13 cellular contexts compared by ENCODE assay signal in genomic region chr4:39151120-39151713, GRCh38. TPM values are rescaled to one million over a fixed set of nuclear protein-coding genes. Genes with fewer than 3 reads are reported as not detected.
A peak's percentile ranks its signal among the peaks of the same experiment; 100 is the strongest.
DNase-seq lines count a peak whose midpoint lies in the region; ATAC-seq and TF ChIP-seq lines count a peak whose summit lies in the region.
"Had no signal": no experiment of that assay in that cellular context is flagged by ENCODE, and none has a peak within 500 bp of the region (broad histone marks: within the 10 kb centered on the region; RNA-seq: fewer than 3 reads in every experiment).

No MANE protein-coding gene starts in this region.

- TF ChIP-seq CTCF in AG10803 (conservative IDR thresholded peaks at IDR 0.05; ENCODE audit: low read length) (no peak), HFFc6 (IDR thresholded peaks at IDR 0.05) (no peak), fibroblast of mammary gland (conservative IDR thresholded peaks at IDR 0.05; ENCODE audit: control insufficient read depth, insufficient read depth, low read depth, low read length) (no peak)

- H3K27me3 Mint-ChIP-seq in HFFc6 (ENCODE audit: insufficient read depth): no peaks in the 10 kb centered on the region; the same call in 1 of the 2 replicates

- no peak for ATAC-seq in GM18519 (IDR thresholded peaks at IDR 0.05; ENCODE audit: low FRiP score, unreplicated experiment)

- H3K27ac Mint-ChIP-seq in HFFc6: peak overlapping the region; percentile 12; the same call in 1 of the 2 replicates
- H3K27ac Mint-ChIP-seq: neural progenitor cell had no signal

- H3K4me3 ChIP-seq in AG10803 (ENCODE audit: low read length) (no peak overlapping the region), fibroblast of mammary gland (ENCODE audit: control insufficient read depth, low read depth, low read length) (no peak overlapping the region)
- H3K4me3 ChIP-seq: neural progenitor cell had no signal

- H3K4me3 Mint-ChIP-seq in HFFc6: no peak overlapping the region
- H3K4me3 Mint-ChIP-seq: neural progenitor cell had no signal

- H3K4me1 Mint-ChIP-seq in HFFc6 (ENCODE audit: low read depth): peaks cover 13% of the 10 kb centered on the region
- H3K4me1 Mint-ChIP-seq: neural progenitor cell had no signal

- no peaks in the 10 kb centered on the region for H3K36me3 Mint-ChIP-seq in HFFc6 (ENCODE audit: low read depth)
- H3K36me3 Mint-ChIP-seq: neural progenitor cell had no signal

- H3K9me3 Mint-ChIP-seq in HFFc6: no peaks in the 10 kb centered on the region
- H3K9me3 Mint-ChIP-seq: neural progenitor cell had no signal

- DNase-seq in AG10803 (ENCODE audit: low read depth) (peak; percentile 58), HFFc6 (peak; percentile 4), SKM-1 (lab: John Stamatoyannopoulos, UW; ENCODE audit: unreplicated experiment) (peak; percentile 72), fibroblast of mammary gland (ENCODE audit: low read depth) (peak; percentile 52), cerebellum (ENCODE audit: low spot score) (no peak)
- DNase-seq in central memory CD4-positive, alpha-beta T cell: no peak
- no peak for DNase-seq in stimulated activated CD4-positive, alpha-beta T cell treated with anti-CD3 and anti-CD28 coated beads, Interleukin-4, amount 100 ng/mL, for 4 hours
- DNase-seq: activated CD4-positive, alpha-beta T cell treated with anti-CD3 and anti-CD28 coated beads for 4 hours; anterior cingulate cortex; islet precursor cell; NCI-H1930 had no signal

RNA-seq across cellular contexts. Expression of gene WDR19, which starts 31.1 kb away (rescaled TPM):
- total RNA-seq in HFFc6 (2021; fragmentation: NEBNext Ultra II Directional; extraction: Animal tissue kit (Norgen Biotek cat#: 25700)): 10 to 100 TPM in 3 of 6 experiments, 1 to 10 TPM in 3; 8.7 to 11.9 (median 10.0) TPM
- total RNA-seq in cerebellum: 70.8 TPM

Comparison
In these comparisons a context has a peak if more than half of its experiments do, and no peak if none do; other contexts are left out.
1. DNase-seq: peak in AG10803 (single experiment), HFFc6 (single experiment), SKM-1 (single experiment) and fibroblast of mammary gland (single experiment); none in central memory CD4-positive, alpha-beta T cell (single experiment), cerebellum (single experiment) and stimulated activated CD4-positive, alpha-beta T cell treated with anti-CD3 and anti-CD28 coated beads, Interleukin-4, amount 100 ng/mL, for 4 hours (0 of 2).